Comparison of ENCODE assay signal across 24 cellular contexts in genomic region chr1:81142099-81142776, GRCh38.
A peak's percentile ranks its signal among the peaks of the same experiment; 100 is the strongest.
DNase-seq lines count a peak whose midpoint lies in the region; FAIRE-seq and TF ChIP-seq lines count a peak whose summit lies in the region.
"Had no signal": no experiment of that assay in that cellular context is flagged by ENCODE, and none has a peak within 500 bp of the region (broad histone marks: within the 10 kb centered on the region; RNA-seq: fewer than 3 reads in every experiment).

No MANE protein-coding gene starts in this region.

- no peak for TF ChIP-seq POLR2A in adrenal gland (IDR thresholded peaks at IDR 0.05)

- TF ChIP-seq CTCF in adrenal gland (IDR thresholded peaks at IDR 0.05) (no peak), fibroblast of pulmonary artery (IDR thresholded peaks at IDR 0.05; ENCODE audit: low read length, missing control alignments) (no peak), kidney (IDR thresholded peaks at IDR 0.05; ENCODE audit: borderline replicate concordance, extremely low read depth, insufficient read depth) (no peak)

- no peak overlapping the region for H3K4me3 ChIP-seq in adrenal gland
- H3K4me3 ChIP-seq in fibroblast of pulmonary artery (replicated peaks; ENCODE audit: low read depth, low read length): no peak overlapping the region
- no peak overlapping the region for H3K4me3 ChIP-seq in skeletal muscle cell (ENCODE audit: low read depth, low read length)
- no peak overlapping the region for H3K4me3 ChIP-seq in kidney (ENCODE audit: low read length in 2 of 2)
- H3K4me3 ChIP-seq: GM12878, neural progenitor cell, right atrium auricular region had no signal

- WGBS in adrenal gland, 4 donors: 43 to 72% (median 52%) methylated on average over 1 of the region's 1 CpG

- no peak overlapping the region for H3K9ac ChIP-seq in kidney (ENCODE audit: low read length in 2 of 2)
- H3K9ac ChIP-seq: neural progenitor cell had no signal

- intact Hi-C loops in adrenal gland (cut with DNase I) (no loop called here), kidney (cut with DNase I) (no loop called here)

- H3K27me3 ChIP-seq in adrenal gland: no peaks in the 10 kb centered on the region
- H3K27me3 ChIP-seq: neural progenitor cell, right atrium auricular region had no signal

- DNase-seq in GM04503 (ENCODE audit: low read depth) (peak; percentile 37), adrenal gland (no peak), fibroblast of pulmonary artery (ENCODE audit: low read depth) (peak; percentile 82), skeletal muscle cell (ENCODE audit: low read depth) (peak; percentile 44), COLO829 (ENCODE audit: low spot score) (no peak), kidney (no peak), NCI-H82 (lab: John Stamatoyannopoulos, UW) (no peak), SHP77 treated with DMSO at 0.1 percent for 48 hours (lab: John Stamatoyannopoulos, UW) (no peak)
- DNase-seq: activated CD8-positive, alpha-beta memory T cell treated with anti-CD3 and anti-CD28 coated beads, Interleukin-2, amount 50 U/mL, for 4 hours; activated naive CD4-positive, alpha-beta T cell treated with anti-CD3 and anti-CD28 coated beads for 36 hours; caudate nucleus; DND-41; effector memory CD4-positive, alpha-beta T cell; H7; islet precursor cell; NCI-H1048; NCI-H2107; NK-92 treated with Interleukin-12 subunit alpha and Interleukin-12 subunit beta, amount 100 ng/mL, for 24 hours; stimulated activated CD4-positive, alpha-beta T cell treated with anti-CD3 and anti-CD28 coated beads, Interleukin-2, amount 100 ng/mL, for 24 hours; T-helper 2 cell had no signal

- FAIRE-seq in kidney (lab: Jason Lieb, UNC): no peak
- FAIRE-seq: GM12878 had no signal

- H3K36me3 ChIP-seq in adrenal gland (replicated peaks in 1 of 2) (no peaks in the 10 kb centered on the region), kidney (ENCODE audit: control insufficient read depth in 1 of 2, insufficient read depth in 2 of 2, low read length in 2 of 2) (no peaks in the 10 kb centered on the region)
- H3K36me3 ChIP-seq: neural progenitor cell, right atrium auricular region had no signal

- H3K27ac ChIP-seq in adrenal gland (peak overlapping the region in 3 of 5 donors; percentile 18 to 49 (median 31)), kidney (ENCODE audit: low read depth in 2 of 2, low read length in 2 of 2) (no peak overlapping the region)
- H3K27ac ChIP-seq: C4-2B, neural progenitor cell, right atrium auricular region had no signal

- H3K4me1 ChIP-seq in adrenal gland (replicated peaks in 1 of 2): peaks cover 13 to 18% of the 10 kb centered on the region in 2 donors
- no peaks in the 10 kb centered on the region for H3K4me1 ChIP-seq in kidney (ENCODE audit: control insufficient read depth in 1 of 2, insufficient read depth in 1 of 2, low read depth in 1 of 2, low read length in 2 of 2)
- H3K4me1 ChIP-seq: right atrium auricular region had no signal

- H3K9me3 ChIP-seq in adrenal gland (replicated peaks in 1 of 3): no peaks in the 10 kb centered on the region
- H3K9me3 ChIP-seq in kidney (ENCODE audit: control insufficient read depth in 1 of 2, low read length in 2 of 2): no peaks in the 10 kb centered on the region
- H3K9me3 ChIP-seq: right atrium auricular region had no signal

Comparison
In these comparisons a context has a peak if more than half of its experiments do, and no peak if none do; other contexts are left out.
1. DNase-seq: peak in GM04503 (single experiment), fibroblast of pulmonary artery (single experiment) and skeletal muscle cell (single experiment); none in adrenal gland (0 of 7), COLO829 (single experiment), kidney (single experiment), NCI-H82 (single experiment) and SHP77 treated with DMSO at 0.1 percent for 48 hours (single experiment).
2. H3K27ac ChIP-seq: peak in adrenal gland (3 of 5); none in kidney (0 of 2).